Comparison of ENCODE assay signal across 1 cellular context in the genomic region with DNA sequence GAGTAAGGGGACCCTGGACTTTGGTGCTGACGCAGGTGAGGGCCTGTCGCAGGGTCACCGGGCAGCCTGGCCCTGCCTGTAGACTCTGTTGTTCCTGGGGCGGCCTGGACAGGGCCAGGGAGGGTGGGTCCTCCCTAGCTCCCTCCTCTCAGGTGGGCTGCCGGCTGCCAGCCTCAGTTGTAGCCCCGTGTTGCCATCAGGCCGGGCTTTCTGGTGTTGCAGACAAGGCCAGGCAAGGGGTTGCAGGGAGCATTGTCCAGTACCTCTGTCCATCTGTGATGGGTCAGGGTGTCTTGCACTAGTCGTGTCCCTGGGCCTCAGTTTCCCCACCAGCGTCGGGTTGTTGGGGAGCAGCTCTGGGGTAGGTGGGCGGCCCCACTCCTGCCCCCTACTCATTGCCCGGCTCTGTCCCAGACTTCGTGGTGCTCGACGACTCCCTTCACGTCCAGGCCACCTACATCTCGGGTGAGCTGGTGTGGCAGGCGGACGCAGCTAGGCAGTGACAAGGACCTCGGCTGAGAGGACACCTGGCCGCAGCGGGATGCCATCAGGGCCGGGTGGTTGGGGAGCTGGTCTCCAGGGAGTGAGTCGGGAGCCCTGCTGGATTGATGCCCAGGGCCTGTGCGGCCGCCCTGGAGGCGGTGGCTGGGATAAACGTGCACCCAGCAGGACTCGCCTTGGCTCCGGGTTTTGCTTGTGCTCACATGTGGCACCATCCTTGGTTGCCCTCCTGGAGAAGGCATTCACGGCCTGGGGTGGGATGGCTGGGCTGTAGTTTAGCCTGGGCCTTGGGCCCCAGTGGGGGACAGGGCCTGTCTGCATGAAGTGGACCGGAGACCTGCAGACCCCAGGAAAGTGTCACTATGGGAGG.
TF ChIP-seq lines count a peak whose summit lies in the region.

No MANE protein-coding gene starts in this region.

TF ChIP-seq in HepG2, 621 proteins besides CTCF, POLR2A, EP300 and RAD21:
- TF ChIP-seq RBFOX2 (IDR thresholded peaks at IDR 0.05; ENCODE audit: low read depth, low read length) (peak; percentile 60; the same call in 1 of the 2 replicates), PRPF4 (IDR thresholded peaks at IDR 0.05; ENCODE audit: low read depth, low read length, poor library complexity, severe bottlenecking) (peak; percentile 23), NAIF1 (CRISPR knock-in tag; IDR thresholded peaks at IDR 0.05; ENCODE audit: borderline replicate concordance) (no peak), AGO2 (optimal IDR thresholded peaks at IDR 0.05; ENCODE audit: low read depth, low read length) (peak; percentile 80)
- TF ChIP-seq, protein P1, sequence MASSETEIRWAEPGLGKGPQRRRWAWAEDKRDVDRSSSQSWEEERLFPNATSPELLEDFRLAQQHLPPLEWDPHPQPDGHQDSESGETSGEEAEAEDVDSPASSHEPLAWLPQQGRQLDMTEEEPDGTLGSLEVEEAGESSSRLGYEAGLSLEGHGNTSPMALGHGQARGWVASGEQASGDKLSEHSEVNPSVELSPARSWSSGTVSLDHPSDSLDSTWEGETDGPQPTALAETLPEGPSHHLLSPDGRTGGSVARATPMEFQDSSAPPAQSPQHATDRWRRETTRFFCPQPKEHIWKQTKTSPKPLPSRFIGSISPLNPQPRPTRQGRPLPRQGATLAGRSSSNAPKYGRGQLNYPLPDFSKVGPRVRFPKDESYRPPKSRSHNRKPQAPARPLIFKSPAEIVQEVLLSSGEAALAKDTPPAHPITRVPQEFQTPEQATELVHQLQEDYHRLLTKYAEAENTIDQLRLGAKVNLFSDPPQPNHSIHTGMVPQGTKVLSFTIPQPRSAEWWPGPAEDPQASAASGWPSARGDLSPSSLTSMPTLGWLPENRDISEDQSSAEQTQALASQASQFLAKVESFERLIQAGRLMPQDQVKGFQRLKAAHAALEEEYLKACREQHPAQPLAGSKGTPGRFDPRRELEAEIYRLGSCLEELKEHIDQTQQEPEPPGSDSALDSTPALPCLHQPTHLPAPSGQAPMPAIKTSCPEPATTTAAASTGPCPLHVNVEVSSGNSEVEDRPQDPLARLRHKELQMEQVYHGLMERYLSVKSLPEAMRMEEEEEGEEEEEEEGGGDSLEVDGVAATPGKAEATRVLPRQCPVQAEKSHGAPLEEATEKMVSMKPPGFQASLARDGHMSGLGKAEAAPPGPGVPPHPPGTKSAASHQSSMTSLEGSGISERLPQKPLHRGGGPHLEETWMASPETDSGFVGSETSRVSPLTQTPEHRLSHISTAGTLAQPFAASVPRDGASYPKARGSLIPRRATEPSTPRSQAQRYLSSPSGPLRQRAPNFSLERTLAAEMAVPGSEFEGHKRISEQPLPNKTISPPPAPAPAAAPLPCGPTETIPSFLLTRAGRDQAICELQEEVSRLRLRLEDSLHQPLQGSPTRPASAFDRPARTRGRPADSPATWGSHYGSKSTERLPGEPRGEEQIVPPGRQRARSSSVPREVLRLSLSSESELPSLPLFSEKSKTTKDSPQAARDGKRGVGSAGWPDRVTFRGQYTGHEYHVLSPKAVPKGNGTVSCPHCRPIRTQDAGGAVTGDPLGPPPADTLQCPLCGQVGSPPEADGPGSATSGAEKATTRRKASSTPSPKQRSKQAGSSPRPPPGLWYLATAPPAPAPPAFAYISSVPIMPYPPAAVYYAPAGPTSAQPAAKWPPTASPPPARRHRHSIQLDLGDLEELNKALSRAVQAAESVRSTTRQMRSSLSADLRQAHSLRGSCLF (CRISPR knock-in tag; IDR thresholded peaks at IDR 0.05; ENCODE audit: borderline replicate concordance) = no peak
- TF ChIP-seq, protein P2, sequence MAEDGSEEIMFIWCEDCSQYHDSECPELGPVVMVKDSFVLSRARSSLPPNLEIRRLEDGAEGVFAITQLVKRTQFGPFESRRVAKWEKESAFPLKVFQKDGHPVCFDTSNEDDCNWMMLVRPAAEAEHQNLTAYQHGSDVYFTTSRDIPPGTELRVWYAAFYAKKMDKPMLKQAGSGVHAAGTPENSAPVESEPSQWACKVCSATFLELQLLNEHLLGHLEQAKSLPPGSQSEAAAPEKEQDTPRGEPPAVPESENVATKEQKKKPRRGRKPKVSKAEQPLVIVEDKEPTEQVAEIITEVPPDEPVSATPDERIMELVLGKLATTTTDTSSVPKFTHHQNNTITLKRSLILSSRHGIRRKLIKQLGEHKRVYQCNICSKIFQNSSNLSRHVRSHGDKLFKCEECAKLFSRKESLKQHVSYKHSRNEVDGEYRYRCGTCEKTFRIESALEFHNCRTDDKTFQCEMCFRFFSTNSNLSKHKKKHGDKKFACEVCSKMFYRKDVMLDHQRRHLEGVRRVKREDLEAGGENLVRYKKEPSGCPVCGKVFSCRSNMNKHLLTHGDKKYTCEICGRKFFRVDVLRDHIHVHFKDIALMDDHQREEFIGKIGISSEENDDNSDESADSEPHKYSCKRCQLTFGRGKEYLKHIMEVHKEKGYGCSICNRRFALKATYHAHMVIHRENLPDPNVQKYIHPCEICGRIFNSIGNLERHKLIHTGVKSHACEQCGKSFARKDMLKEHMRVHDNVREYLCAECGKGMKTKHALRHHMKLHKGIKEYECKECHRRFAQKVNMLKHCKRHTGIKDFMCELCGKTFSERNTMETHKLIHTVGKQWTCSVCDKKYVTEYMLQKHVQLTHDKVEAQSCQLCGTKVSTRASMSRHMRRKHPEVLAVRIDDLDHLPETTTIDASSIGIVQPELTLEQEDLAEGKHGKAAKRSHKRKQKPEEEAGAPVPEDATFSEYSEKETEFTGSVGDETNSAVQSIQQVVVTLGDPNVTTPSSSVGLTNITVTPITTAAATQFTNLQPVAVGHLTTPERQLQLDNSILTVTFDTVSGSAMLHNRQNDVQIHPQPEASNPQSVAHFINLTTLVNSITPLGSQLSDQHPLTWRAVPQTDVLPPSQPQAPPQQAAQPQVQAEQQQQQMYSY (CRISPR knock-in tag; IDR thresholded peaks at IDR 0.05) = peak; percentile 87
